In the genomic region with DNA sequence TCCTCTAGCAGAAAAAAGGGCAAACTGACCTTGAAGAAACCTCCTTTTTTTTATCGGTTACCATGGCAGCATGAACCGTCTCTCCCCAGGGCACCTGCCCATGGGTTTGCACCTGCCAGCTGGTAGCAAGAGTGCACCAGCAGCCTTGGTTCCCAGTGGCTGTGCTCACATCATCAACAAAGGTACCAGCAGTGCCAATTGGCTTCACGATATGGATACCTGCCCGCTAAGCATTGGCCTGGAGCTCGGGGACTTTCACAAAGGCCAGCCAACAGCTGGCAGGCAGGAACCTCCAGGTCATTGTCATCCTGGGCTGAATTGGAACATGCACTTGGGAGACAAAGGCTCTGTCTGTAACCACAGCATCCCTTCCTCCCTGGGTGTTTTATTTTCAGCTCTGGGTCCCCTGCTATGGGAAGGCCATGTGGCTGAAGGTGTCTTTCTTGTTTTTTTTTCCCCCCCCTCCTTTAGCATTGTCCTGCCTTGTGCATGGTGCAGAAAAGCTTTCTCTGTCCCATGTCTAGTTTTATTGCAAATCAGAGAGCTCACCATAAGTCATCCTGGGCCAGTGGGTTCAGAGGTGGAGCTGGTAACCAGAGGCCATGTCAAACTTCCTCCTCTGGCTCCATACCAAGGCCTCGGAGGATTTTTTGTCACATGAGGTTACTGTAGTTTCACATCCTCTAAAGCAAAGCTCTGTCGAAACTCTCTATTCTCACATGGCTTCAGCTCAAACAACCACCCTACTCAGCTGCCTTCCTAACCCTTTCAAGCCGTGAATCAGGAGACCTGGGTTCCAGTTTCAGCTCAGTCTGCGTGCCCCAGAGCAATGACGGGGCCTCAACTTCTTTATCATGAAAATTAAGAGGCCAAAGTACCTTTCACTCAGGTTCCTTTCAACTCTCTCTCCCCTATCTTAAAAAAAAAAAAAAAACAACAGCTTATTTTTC, we compare ENCODE assay signal across 8 cellular contexts.
DNase-seq lines count a peak whose midpoint lies in the region; ATAC-seq, FAIRE-seq and TF ChIP-seq lines count a peak whose summit lies in the region.

No MANE protein-coding gene starts in this region.

- ATAC-seq in HG02610 (IDR thresholded peaks at IDR 0.05; ENCODE audit: unreplicated experiment) = peak; percentile 98
- ATAC-seq in Right ventricle myocardium inferior = peak; percentile 62

- TF ChIP-seq CTCF in NB4 (IDR thresholded peaks at IDR 0.05; ENCODE audit: low read depth, low read length) (no peak), A673 (conservative IDR thresholded peaks at IDR 0.05; ENCODE audit: low read depth, low read length) (no peak), glutamatergic neuron (IDR thresholded peaks at IDR 0.05; ENCODE audit: partially characterized antibody, unreplicated experiment) (no peak)

- H3K9me3 Mint-ChIP-seq in activated CD4-positive, alpha-beta memory T cell treated with anti-CD3 and anti-CD28 coated beads for 36 hours = peaks cover 5% of the 10 kb centered on the region
- peaks cover 2% of the 10 kb centered on the region for H3K9me3 Mint-ChIP-seq in glutamatergic neuron (ENCODE audit: unreplicated experiment)

- H3K27me3 Mint-ChIP-seq in activated CD4-positive, alpha-beta memory T cell treated with anti-CD3 and anti-CD28 coated beads for 36 hours = no peaks in the 10 kb centered on the region
- no peaks in the 10 kb centered on the region for H3K27me3 Mint-ChIP-seq in glutamatergic neuron (ENCODE audit: unreplicated experiment)

- H3K4me3 ChIP-seq in NB4 (ENCODE audit: low read depth, low read length) = no peak overlapping the region
- H3K4me3 ChIP-seq in skin epidermis = no peak overlapping the region
- no peak overlapping the region for H3K4me3 ChIP-seq in A673 (ENCODE audit: low read depth, low read length, poor library complexity, severe bottlenecking)

- peak overlapping the region; percentile 6 for H3K4me3 Mint-ChIP-seq in activated CD4-positive, alpha-beta memory T cell treated with anti-CD3 and anti-CD28 coated beads for 36 hours
- H3K4me3 Mint-ChIP-seq in glutamatergic neuron (ENCODE audit: unreplicated experiment) = no peak overlapping the region

- H3K27ac Mint-ChIP-seq in activated CD4-positive, alpha-beta memory T cell treated with anti-CD3 and anti-CD28 coated beads for 36 hours = peak overlapping the region; percentile 26
- no peak overlapping the region for H3K27ac Mint-ChIP-seq in glutamatergic neuron (ENCODE audit: unreplicated experiment)

- no peaks in the 10 kb centered on the region for H3K9me3 ChIP-seq in A673 (ENCODE audit: low read depth, low read length, poor library complexity, severe bottlenecking)

- H3K27ac ChIP-seq in skin epidermis (peak overlapping the region in 20 of 21 experiments; percentile 1 to 82 (median 61)), A673 (ENCODE audit: low read depth, low read length, poor library complexity, severe bottlenecking) (no peak overlapping the region)

- POLR2A ChIA-PET in activated CD4-positive, alpha-beta memory T cell treated with anti-CD3 and anti-CD28 coated beads for 36 hours (lab: Charles Lee) = interaction anchor here (1.1 to 1.5 kb wide), 4 partner anchors 17 to 341 kb away, joined by 3 to 4 read pairs (median 4); no protein-coding TSS in a partner anchor
- POLR2A ChIA-PET in A673 (lab: Charles Lee; ENCODE audit: low non-redundant PET) = no interaction called here

- H3K36me3 ChIP-seq in A673 (ENCODE audit: insufficient read depth, low read length, poor library complexity, severe bottlenecking) = no peaks in the 10 kb centered on the region

- no peak for TF ChIP-seq POLR2A in NB4 (IDR thresholded peaks at IDR 0.05; ENCODE audit: extremely low read depth, insufficient read length)

- no peaks in the 10 kb centered on the region for H3K36me3 Mint-ChIP-seq in activated CD4-positive, alpha-beta memory T cell treated with anti-CD3 and anti-CD28 coated beads for 36 hours
- no peaks in the 10 kb centered on the region for H3K36me3 Mint-ChIP-seq in glutamatergic neuron (ENCODE audit: unreplicated experiment)

- H3K27me3 ChIP-seq in A673 (replicated peaks; ENCODE audit: insufficient read depth, low read depth, low read length, poor library complexity) = no peaks in the 10 kb centered on the region

- FAIRE-seq in GM18507 (lab: Jason Lieb, UNC) = peak; percentile 99

- BruUV-seq in A673 (replicated peaks; lab: Mats Ljungman, UMichigan) = no TSS peak

- H3K4me1 Mint-ChIP-seq in activated CD4-positive, alpha-beta memory T cell treated with anti-CD3 and anti-CD28 coated beads for 36 hours (ENCODE audit: low read depth) = peaks cover 34% of the 10 kb centered on the region
- peaks cover 1% of the 10 kb centered on the region for H3K4me1 Mint-ChIP-seq in glutamatergic neuron (ENCODE audit: low read depth, unreplicated experiment)

- intact Hi-C loops in activated CD4-positive, alpha-beta memory T cell treated with anti-CD3 and anti-CD28 coated beads for 36 hours (cut with micrococcal nuclease) = loop anchor here (2.0 to 5.0 kb wide), 2 partner anchors 23 to 343 kb away; no protein-coding TSS in a partner anchor
- intact Hi-C loops in Right ventricle myocardium inferior (cut with DNase I) (no loop called here), A673 (cut with micrococcal nuclease; ENCODE audit: unreplicated experiment) (no loop called here)

- H3K4me1 ChIP-seq in A673 (ENCODE audit: insufficient read depth, low read length, poor library complexity, severe bottlenecking) = no peaks in the 10 kb centered on the region

- DNase-seq in GM18507 (ENCODE audit: extremely low spot score, insufficient read length, low read depth) = peak; percentile 64
- DNase-seq in NB4 (ENCODE audit: low read depth) = peak; percentile 96
- DNase-seq in activated CD4-positive, alpha-beta memory T cell treated with anti-CD3 and anti-CD28 coated beads for 36 hours = peak; percentile 68
- no peak for DNase-seq in Right ventricle myocardium inferior (ENCODE audit: missing footprints)
- no peak for DNase-seq in A673 (ENCODE audit: low spot score)
- no peak for DNase-seq in glutamatergic neuron

- CTCF ChIA-PET in activated CD4-positive, alpha-beta memory T cell treated with anti-CD3 and anti-CD28 coated beads for 36 hours (lab: Charles Lee) = interaction anchor here (0.7 to 1.3 kb wide), 7 partner anchors 9 to 399 kb away, joined by 3 to 4 read pairs (median 3); no protein-coding TSS in a partner anchor
- CTCF ChIA-PET in A673 (lab: Charles Lee) = no interaction called here

Comparison
In these comparisons a context has a peak if more than half of its experiments do, and no peak if none do; other contexts are left out.
1. DNase-seq: peak in GM18507 (single experiment), NB4 (single experiment) and activated CD4-positive, alpha-beta memory T cell treated with anti-CD3 and anti-CD28 coated beads for 36 hours (single experiment); none in Right ventricle myocardium inferior (single experiment), A673 (single experiment) and glutamatergic neuron (single experiment).